8 cellular contexts compared by ENCODE assay signal in genomic region chr9:62799851-62800371, GRCh38.
DNase-seq lines count a peak whose midpoint lies in the region; ATAC-seq, FAIRE-seq and TF ChIP-seq lines count a peak whose summit lies in the region.
"Not testable (repeated sequence)": the region's sequence is repeated elsewhere in the genome, so short reads cannot be mapped to it uniquely, and the experiment has no call there.

No MANE protein-coding gene starts in this region.

- not testable (repeated sequence) for H3K9me1 ChIP-seq in endothelial cell of umbilical vein (replicated peaks; ENCODE audit: control insufficient read depth, extremely low read depth, insufficient read depth, low read length)

- H3K4me3 Mint-ChIP-seq in T-cell (peak overlapping the region; percentile 28 to 66 (median 61)), immature natural killer cell (peak overlapping the region in 4 of 5 donors; percentile 62 to 74 (median 70))

- not testable (repeated sequence) for H4K91ac ChIP-seq in neuronal stem cell (ENCODE audit: low read depth, low read length, poor library complexity)

- not testable (repeated sequence) for H3K9me3 ChIP-seq in endothelial cell of umbilical vein (replicated peaks; ENCODE audit: control insufficient read depth, insufficient read depth, low read length)
- H3K9me3 ChIP-seq in neuronal stem cell (replicated peaks in 1 of 2; ENCODE audit: control insufficient read depth in 2 of 2, insufficient read depth in 1 of 2, low read depth in 1 of 2, low read length in 2 of 2), result peaks cover 0 to 28% of the 10 kb centered on the region in 2 donors
- H3K9me3 ChIP-seq in stomach, result peaks cover 0 to 21% (median 4%) of the 10 kb centered on the region in 4 donors

- H3K4me1 Mint-ChIP-seq in T-cell, result peaks cover 34 to 39% (median 37%) of the 10 kb centered on the region in 3 donors
- peaks cover 33 to 37% of the 10 kb centered on the region in 2 donors for H3K4me1 Mint-ChIP-seq in immature natural killer cell

- H2BK15ac ChIP-seq in neuronal stem cell (ENCODE audit: low read length), result not testable (repeated sequence)

- H3K4ac ChIP-seq in neuronal stem cell (ENCODE audit: low read length), result not testable (repeated sequence)

- H3K27me3 ChIP-seq in H7 (ENCODE audit: control insufficient read depth, insufficient read depth, low read length), result peaks cover 57% of the 10 kb centered on the region
- H3K27me3 ChIP-seq in endothelial cell of umbilical vein (ENCODE audit: control insufficient read depth in 2 of 2, insufficient read depth in 2 of 2, low read length in 2 of 2), result peaks cover 11 to 15% of the 10 kb centered on the region in 2 experiments
- H3K27me3 ChIP-seq in neuronal stem cell (ENCODE audit: control insufficient read depth in 3 of 3, insufficient read depth in 3 of 3, low read depth in 1 of 3, low read length in 3 of 3), result peaks cover 29 to 45% (median 37%) of the 10 kb centered on the region in 3 experiments
- peaks cover 36 to 58% (median 46%) of the 10 kb centered on the region in 3 donors for H3K27me3 ChIP-seq in stomach

- not testable (repeated sequence) for H3K36me3 Mint-ChIP-seq in T-cell
- H3K36me3 Mint-ChIP-seq in immature natural killer cell, result peaks cover 0 to 10% (median 3%) of the 10 kb centered on the region in 3 donors

- H4K8ac ChIP-seq in neuronal stem cell (ENCODE audit: low read depth, low read length), result not testable (repeated sequence)

- not testable (repeated sequence) for H3K79me2 ChIP-seq in endothelial cell of umbilical vein (ENCODE audit: control insufficient read depth, insufficient read depth, low read length)

- H3K4me3 ChIP-seq in H7 (ENCODE audit: insufficient read depth, low read depth, low read length) (peak overlapping the region; percentile 34), neuronal stem cell (ENCODE audit: low read length in 2 of 2) (peak overlapping the region in 1 of 2 donors; percentile 32), stomach (peak overlapping the region; percentile 1 to 54 (median 46))
- not testable (repeated sequence) for H3K4me3 ChIP-seq in endothelial cell of umbilical vein (replicated peaks in 1 of 3; ENCODE audit: insufficient read depth in 1 of 3, low read depth in 1 of 3, low read length in 3 of 3)

- dilution Hi-C loops in endothelial cell of umbilical vein (cut with MboI; ENCODE audit: extremely low pct_ligation_motif_present, low sequenced_read_pairs), result not testable (repeated sequence)

- not testable (repeated sequence) for H3K79me1 ChIP-seq in neuronal stem cell (ENCODE audit: low read depth, low read length)

- no CpG with 5 or more reads among the region's 36 CpGs for WGBS in neuronal stem cell (ENCODE audit: extremely low coverage in 2 of 2, insufficient read length in 2 of 2, insufficient replicate concordance in 1 of 2), 2 donors
- WGBS in stomach, 5 donors, result 15 to 25% (median 17%) methylated on average over 14 to 36 of the region's 36 CpGs

- H3K9me3 Mint-ChIP-seq in T-cell, result not testable (repeated sequence)
- peaks cover 0 to 12% (median 6%) of the 10 kb centered on the region in 6 donors for H3K9me3 Mint-ChIP-seq in immature natural killer cell

- intact Hi-C loops in endothelial cell of umbilical vein (cut with micrococcal nuclease); stomach (cut with DNase I; ENCODE audit: low total_unique reads): not testable (repeated sequence)

- H2BK12ac ChIP-seq in neuronal stem cell (ENCODE audit: low read length), result not testable (repeated sequence)

- not testable (repeated sequence) for TF ChIP-seq EP300 in stomach (IDR thresholded peaks at IDR 0.05)

- not testable (repeated sequence) for H3K36me3 ChIP-seq in H7 (replicated peaks; ENCODE audit: control insufficient read depth, insufficient read depth, low read length); endothelial cell of umbilical vein (ENCODE audit: control insufficient read depth in 2 of 2, extremely low read depth in 1 of 2, insufficient read depth in 2 of 2, low read length in 2 of 2); neuronal stem cell (replicated peaks in 1 of 2; ENCODE audit: control insufficient read depth in 2 of 2, insufficient read depth in 2 of 2, low read length in 2 of 2); stomach

- H3K27ac ChIP-seq in endothelial cell of umbilical vein (ENCODE audit: insufficient read depth, low read depth, low read length); neuronal stem cell (replicated peaks; ENCODE audit: low read length): not testable (repeated sequence)
- H3K27ac ChIP-seq in stomach, result peak overlapping the region in 4 of 5 donors; percentile 13 to 78 (median 40)

- H3K9ac ChIP-seq in endothelial cell of umbilical vein (replicated peaks; ENCODE audit: extremely low read depth, insufficient read depth, low read length), result not testable (repeated sequence)
- H3K9ac ChIP-seq in neuronal stem cell (ENCODE audit: low read depth, low read length, poor library complexity), result peak overlapping the region; percentile 60

- not testable (repeated sequence) for H2BK5ac ChIP-seq in neuronal stem cell (ENCODE audit: low read length)

- H3K27me3 Mint-ChIP-seq in T-cell (peaks cover 35 to 49% of the 10 kb centered on the region in 2 donors), immature natural killer cell (ENCODE audit: low read depth in 3 of 3) (peaks cover 22 to 38% (median 36%) of the 10 kb centered on the region in 3 donors)

- not testable (repeated sequence) for H2AK5ac ChIP-seq in neuronal stem cell (ENCODE audit: low read depth, low read length)

- CTCF ChIA-PET in T-cell (lab: Charles Lee), result not testable (repeated sequence)
- CTCF ChIA-PET in endothelial cell of umbilical vein (lab: Charles Lee), result interaction anchor here (1.1 kb wide), 1 partner anchor 1018 kb away, joined by 4 read pairs; no protein-coding TSS in a partner anchor

- H2AFZ ChIP-seq in endothelial cell of umbilical vein (ENCODE audit: low read depth, low read length), result not testable (repeated sequence)
- H2AFZ ChIP-seq in neuronal stem cell (ENCODE audit: low read length), result peak overlapping the region; percentile 84

- H4K20me1 ChIP-seq in endothelial cell of umbilical vein (replicated peaks; ENCODE audit: control insufficient read depth, extremely low read depth, insufficient read depth, low read length), result not testable (repeated sequence)

- FAIRE-seq in endothelial cell of umbilical vein (lab: Jason Lieb, UNC), result not testable (repeated sequence)

- BruUV-seq in endothelial cell of umbilical vein (replicated peaks; lab: Mats Ljungman, UMichigan), result not testable (repeated sequence)

- H3K4me2 ChIP-seq in endothelial cell of umbilical vein (ENCODE audit: insufficient read depth, low read length), result not testable (repeated sequence)
- H3K4me2 ChIP-seq in neuronal stem cell (ENCODE audit: insufficient read depth, low read length, poor library complexity, severe bottlenecking), result peak overlapping the region; percentile 40

- H3K27ac Mint-ChIP-seq in T-cell, result peak overlapping the region in 1 of 2 donors; percentile 3
- H3K27ac Mint-ChIP-seq in immature natural killer cell, result not testable (repeated sequence)

- not testable (repeated sequence) for ATAC-seq in T-cell (replicated peaks in 1 of 4)

- H3K14ac ChIP-seq in neuronal stem cell (ENCODE audit: low read length), result peak overlapping the region; percentile 82

- H3K4me1 ChIP-seq in endothelial cell of umbilical vein (ENCODE audit: control insufficient read depth, extremely low read depth, insufficient read depth, low read length); neuronal stem cell (ENCODE audit: control insufficient read depth in 2 of 2, insufficient read depth in 1 of 2, low read depth in 1 of 2, low read length in 2 of 2): not testable (repeated sequence)
- H3K4me1 ChIP-seq in stomach, result peaks cover 26 to 46% (median 38%) of the 10 kb centered on the region in 4 donors

- TF ChIP-seq CTCF in endothelial cell of umbilical vein (IDR thresholded peaks at IDR 0.05; ENCODE audit: extremely low read depth in 1 of 2, insufficient read depth in 1 of 2, low read depth in 1 of 2, low read length in 2 of 2); stomach (IDR thresholded peaks at IDR 0.05): not testable (repeated sequence)

- not testable (repeated sequence) for H2BK120ac ChIP-seq in neuronal stem cell (ENCODE audit: low read depth, low read length)

- DNase-seq in CD1c-positive myeloid dendritic cell (ENCODE audit: extremely low spot score) (peak; percentile 40), T-cell (peak in 11 of 34 experiments; percentile 4 to 40 (median 19)), immature natural killer cell (peak in 1 of 3 donors; percentile 14), neuronal stem cell (ENCODE audit: low spot score) (peak; percentile 44)
- not testable (repeated sequence) for DNase-seq in H7; endothelial cell of umbilical vein (ENCODE audit: low read depth, low spot score); stomach
- peak; percentile 33 for DNase-seq in activated naive CD4-positive, alpha-beta T cell treated with anti-CD3 and anti-CD28 coated beads, Interleukin-2, amount 50 U/mL, for 16 hours

- peak overlapping the region; percentile 73 for H3K23ac ChIP-seq in neuronal stem cell (ENCODE audit: low read depth, low read length, poor library complexity)

- POLR2A ChIA-PET in T-cell (lab: Charles Lee); endothelial cell of umbilical vein (lab: Charles Lee): not testable (repeated sequence)

- peak overlapping the region; percentile 93 for H3K18ac ChIP-seq in neuronal stem cell (ENCODE audit: low read length)

- TF ChIP-seq POLR2A in endothelial cell of umbilical vein (IDR thresholded peaks at IDR 0.05; ENCODE audit: low read depth, low read length); stomach (IDR thresholded peaks at IDR 0.05): not testable (repeated sequence)

TF ChIP-seq in endothelial cell of umbilical vein, 7 proteins besides CTCF, POLR2A, EP300 and RAD21:
- peak; percentile 9 for TF ChIP-seq POLR2AphosphoS5 (IDR thresholded peaks at IDR 0.05; ENCODE audit: insufficient read depth, low read depth, low read length)
